Comparison of ENCODE assay signal across 9 cellular contexts in the genomic region with DNA sequence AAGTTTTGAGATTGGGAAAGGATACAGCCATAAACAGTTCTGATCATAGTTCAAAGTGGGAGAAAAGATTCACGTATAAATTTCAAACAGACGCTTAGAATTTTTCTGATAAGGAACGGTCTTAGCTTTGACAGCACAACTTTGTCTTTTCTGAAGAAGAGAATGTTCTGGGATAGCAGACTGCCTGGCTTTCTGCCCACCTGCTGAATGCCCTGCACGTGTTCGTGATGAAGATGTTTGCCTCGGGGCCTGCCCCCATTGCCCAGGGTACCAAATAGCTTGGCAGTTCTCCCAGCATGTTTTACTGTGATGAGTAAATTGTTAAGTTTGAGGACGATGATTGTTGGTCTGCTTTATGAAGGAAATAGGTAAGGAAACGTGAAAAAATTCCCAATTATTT. TPM values are rescaled to one million over a fixed set of nuclear protein-coding genes. Genes with fewer than 3 reads are reported as not detected.
A peak's percentile ranks its signal among the peaks of the same experiment; 100 is the strongest.
DNase-seq lines count a peak whose midpoint lies in the region; ATAC-seq and TF ChIP-seq lines count a peak whose summit lies in the region.
"Had no signal": no experiment of that assay in that cellular context is flagged by ENCODE, and none has a peak within 500 bp of the region (broad histone marks: within the 10 kb centered on the region; RNA-seq: fewer than 3 reads in every experiment).

No MANE protein-coding gene starts in this region.

- H3K27me3 ChIP-seq in adipocyte (replicated peaks; ENCODE audit: control insufficient read depth, insufficient read depth, low read length) (no peaks in the 10 kb centered on the region), right atrium auricular region (no peaks in the 10 kb centered on the region), subcutaneous abdominal adipose tissue (ENCODE audit: control insufficient read depth in 5 of 5, insufficient read depth in 4 of 5, low read length in 5 of 5) (no peaks in the 10 kb centered on the region)

- TF ChIP-seq CTCF in right atrium auricular region (IDR thresholded peaks at IDR 0.05), result no peak

- no peak for ATAC-seq in HG03196 (IDR thresholded peaks at IDR 0.05; ENCODE audit: unreplicated experiment)

- H3K4me3 ChIP-seq in adipocyte (ENCODE audit: low read length) (no peak overlapping the region), right atrium auricular region (no peak overlapping the region), subcutaneous abdominal adipose tissue (ENCODE audit: low read depth in 1 of 5, low read length in 5 of 5) (no peak overlapping the region)

- H3K9ac ChIP-seq in adipocyte (ENCODE audit: low read length) (no peak overlapping the region), subcutaneous abdominal adipose tissue (ENCODE audit: low read length in 5 of 5) (no peak overlapping the region)

- H3K9me3 ChIP-seq in adipocyte (ENCODE audit: control insufficient read depth, low read length) (no peaks in the 10 kb centered on the region), right atrium auricular region (no peaks in the 10 kb centered on the region), subcutaneous abdominal adipose tissue (ENCODE audit: control insufficient read depth in 5 of 5, low read length in 5 of 5) (no peaks in the 10 kb centered on the region)

- peaks cover 30% of the 10 kb centered on the region for H3K36me3 ChIP-seq in adipocyte (ENCODE audit: control insufficient read depth, insufficient read depth, low read length, severe bottlenecking)
- no peaks in the 10 kb centered on the region for H3K36me3 ChIP-seq in right atrium auricular region
- peaks cover 14 to 19% (median 15%) of the 10 kb centered on the region in 5 donors for H3K36me3 ChIP-seq in subcutaneous abdominal adipose tissue (ENCODE audit: control insufficient read depth in 5 of 5, insufficient read depth in 5 of 5, low read length in 5 of 5)

- H3K27ac ChIP-seq in right atrium auricular region (peak overlapping the region; percentile 93 to 94), subcutaneous abdominal adipose tissue (ENCODE audit: low read depth, low read length) (peak overlapping the region; percentile 2)

- H3K4me1 ChIP-seq in adipocyte (ENCODE audit: control insufficient read depth, insufficient read depth, low read length) (peaks cover 37% of the 10 kb centered on the region), right atrium auricular region (peaks cover 0 to 64% of the 10 kb centered on the region in 2 donors), subcutaneous abdominal adipose tissue (ENCODE audit: control insufficient read depth in 5 of 5, insufficient read depth in 5 of 5, low read length in 5 of 5) (peaks cover 0 to 32% (median 24%) of the 10 kb centered on the region in 5 donors)

- DNase-seq in HS-5 (ENCODE audit: low read depth), result peak; percentile 76
- DNase-seq in adipocyte (ENCODE audit: low read depth), result peak; percentile 34
- DNase-seq in right atrium auricular region (ENCODE audit: low spot score), result no peak
- no peak for DNase-seq in NCI-H1436 treated with DMSO at 0.1 percent for 48 hours (lab: John Stamatoyannopoulos, UW)
- no peak for DNase-seq in GM19240 (ENCODE audit: insufficient read length, low spot score)
- DNase-seq: Kasumi-1, nephron progenitor cell had no signal

RNA-seq across cellular contexts. Expression of a gene that starts 4.6 kb away (rescaled TPM):
- 100 to 1,000 TPM; 270 to 370 TPM for total RNA-seq in right atrium auricular region

Comparison
In these comparisons a context has a peak if more than half of its experiments do, and no peak if none do; other contexts are left out.
1. DNase-seq: peak in HS-5 (single experiment) and adipocyte (single experiment); none in right atrium auricular region (single experiment), NCI-H1436 treated with DMSO at 0.1 percent for 48 hours (single experiment) and GM19240 (single experiment).